17 cellular contexts compared by ENCODE assay signal in the genomic region with DNA sequence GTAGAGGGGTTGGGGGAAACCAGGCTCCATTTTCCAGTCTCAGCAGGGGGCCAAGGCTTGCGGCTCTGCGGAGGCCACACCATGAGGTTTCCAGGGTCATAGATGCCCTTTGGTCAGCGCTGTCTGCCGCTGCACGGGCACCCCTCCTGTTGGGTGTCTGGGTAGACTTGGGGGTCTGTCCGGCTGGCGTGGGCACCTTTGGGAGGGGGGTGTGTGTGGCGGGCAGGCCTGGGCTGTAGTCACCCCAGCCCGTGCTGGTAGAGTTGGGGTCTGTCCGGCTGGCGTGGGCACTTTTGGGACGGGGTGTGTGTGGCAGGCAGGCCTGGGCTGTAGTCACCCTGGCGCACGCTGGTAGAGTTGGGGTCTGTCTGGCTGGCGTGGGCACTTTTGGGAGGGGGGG. TPM values are rescaled to one million over a fixed set of nuclear protein-coding genes. Genes with fewer than 3 reads are reported as not detected.
A peak's percentile ranks its signal among the peaks of the same experiment; 100 is the strongest.
DNase-seq lines count a peak whose midpoint lies in the region; ATAC-seq and TF ChIP-seq lines count a peak whose summit lies in the region.
"Had no signal": no experiment of that assay in that cellular context is flagged by ENCODE, and none has a peak within 500 bp of the region (broad histone marks: within the 10 kb centered on the region; RNA-seq: fewer than 3 reads in every experiment).

No MANE protein-coding gene starts in this region.

- H3K4me3 Mint-ChIP-seq in activated T-cell treated with anti-CD3 and anti-CD28 coated beads, Interleukin-2, amount 50 U/mL, for 4 hours = no peak overlapping the region

- ATAC-seq in heart left ventricle (no peak), Right ventricle myocardium superior (ENCODE audit: poor library complexity) (no peak), gastroesophageal sphincter (no peak), HG03280 (IDR thresholded peaks at IDR 0.05; ENCODE audit: unreplicated experiment) (no peak)
- no peak for ATAC-seq in activated T-cell treated with anti-CD3 and anti-CD28 coated beads, Interleukin-2, amount 50 U/mL, for 4 hours

- no peaks in the 10 kb centered on the region for H3K9me3 Mint-ChIP-seq in activated T-cell treated with anti-CD3 and anti-CD28 coated beads, Interleukin-2, amount 50 U/mL, for 4 hours
- H3K9me3 Mint-ChIP-seq: activated naive CD4-positive, alpha-beta T cell treated with anti-CD3 and anti-CD28 coated beads, Interleukin-2, amount 50 U/mL, for 72 hours had no signal

- H3K36me3 Mint-ChIP-seq in activated T-cell treated with anti-CD3 and anti-CD28 coated beads, Interleukin-2, amount 50 U/mL, for 4 hours (ENCODE audit: insufficient read depth) = no peaks in the 10 kb centered on the region
- H3K36me3 Mint-ChIP-seq: activated naive CD4-positive, alpha-beta T cell treated with anti-CD3 and anti-CD28 coated beads, Interleukin-2, amount 50 U/mL, for 72 hours had no signal

- intact Hi-C loops in heart left ventricle (cut with DNase I) = no loop called here
- intact Hi-C loops in Right ventricle myocardium superior (cut with DNase I) = no loop called here
- intact Hi-C loops in posterior vena cava (cut with DNase I) = no loop called here
- intact Hi-C loops in vagina (cut with DNase I) = no loop called here

- TF ChIP-seq EP300 in gastroesophageal sphincter (IDR thresholded peaks at IDR 0.05) = no peak

- TF ChIP-seq POLR2A in heart left ventricle (IDR thresholded peaks at IDR 0.05) (no peak), gastroesophageal sphincter (IDR thresholded peaks at IDR 0.05) (no peak), vagina (IDR thresholded peaks at IDR 0.05) (no peak)

- H3K4me1 Mint-ChIP-seq in activated T-cell treated with anti-CD3 and anti-CD28 coated beads, Interleukin-2, amount 50 U/mL, for 4 hours (ENCODE audit: low read depth) = peaks cover 54% of the 10 kb centered on the region

- H3K4me3 ChIP-seq in heart left ventricle = peak overlapping the region in 11 of 12 donors; percentile 20 to 70 (median 53)
- H3K4me3 ChIP-seq in gastroesophageal sphincter = peak overlapping the region in 1 of 2 donors; percentile 46
- peak overlapping the region; percentile 47 to 50 for H3K4me3 ChIP-seq in vagina
- H3K4me3 ChIP-seq: hepatocyte, lung had no signal

- H3K4me1 ChIP-seq in heart left ventricle = peaks cover 0 to 48% (median 16%) of the 10 kb centered on the region in 12 donors
- peaks cover 0 to 79% (median 14%) of the 10 kb centered on the region in 3 donors for H3K4me1 ChIP-seq in gastroesophageal sphincter
- peaks cover 91% of the 10 kb centered on the region for H3K4me1 ChIP-seq in vagina

- DNase-seq in heart left ventricle (peak in 2 of 5 donors; percentile 21 to 60), Right ventricle myocardium superior (no peak), posterior vena cava (ENCODE audit: low spot score) (peak; percentile 71), vagina (ENCODE audit: extremely low spot score in 2 of 2) (no peak), GDM1 (lab: John Stamatoyannopoulos, UW) (no peak)
- DNase-seq in activated T-cell treated with anti-CD3 and anti-CD28 coated beads, Interleukin-2, amount 50 U/mL, for 4 hours = no peak
- DNase-seq: caudate nucleus; NCI-H226; stimulated activated CD4-positive, alpha-beta T cell treated with anti-CD3 and anti-CD28 coated beads, Interleukin-1b, Interleukin-23, amount 100 ng/mL, for 48 hours had no signal

- H3K27me3 ChIP-seq in heart left ventricle (peaks cover 0 to 10% (median 0%) of the 10 kb centered on the region in 9 donors), gastroesophageal sphincter (peaks cover 29% of the 10 kb centered on the region), vagina (no peaks in the 10 kb centered on the region)
- H3K27me3 ChIP-seq: hepatocyte, pancreas had no signal

- no peaks in the 10 kb centered on the region for H3K27me3 Mint-ChIP-seq in activated T-cell treated with anti-CD3 and anti-CD28 coated beads, Interleukin-2, amount 50 U/mL, for 4 hours (ENCODE audit: low read depth)

- peaks cover 0 to 4% (median 0%) of the 10 kb centered on the region in 9 donors for H3K36me3 ChIP-seq in heart left ventricle
- H3K36me3 ChIP-seq in gastroesophageal sphincter = no peaks in the 10 kb centered on the region
- H3K36me3 ChIP-seq in vagina = no peaks in the 10 kb centered on the region
- H3K36me3 ChIP-seq: pancreas had no signal

- TF ChIP-seq CTCF in heart left ventricle (IDR thresholded peaks at IDR 0.05) (no peak), gastroesophageal sphincter (IDR thresholded peaks at IDR 0.05) (no peak), vagina (IDR thresholded peaks at IDR 0.05) (no peak)

- H3K9me3 ChIP-seq in heart left ventricle = no peaks in the 10 kb centered on the region
- H3K9me3 ChIP-seq in gastroesophageal sphincter = no peaks in the 10 kb centered on the region
- H3K9me3 ChIP-seq in vagina = no peaks in the 10 kb centered on the region
- H3K9me3 ChIP-seq: pancreas had no signal

- H3K27ac ChIP-seq in heart left ventricle (peak overlapping the region in 11 of 12 donors; percentile 22 to 93 (median 73)), gastroesophageal sphincter (peak overlapping the region in 3 of 4 donors; percentile 58 to 88 (median 66)), vagina (peak overlapping the region; percentile 96)
- H3K27ac ChIP-seq: hepatocyte, pancreas had no signal

- WGBS in heart left ventricle, 4 donors = 83 to 97% (median 86%) methylated on average over 9 to 15 of the region's 15 CpGs
- WGBS in gastroesophageal sphincter (ENCODE audit: low coverage in 1 of 2), 2 donors = 73% methylated on average over 3 of the region's 15 CpGs; no CpG with 5 or more reads in 1 of the 2 donors

RNA-seq across cellular contexts. Expression of gene LSP1, which starts 18.6 kb away (rescaled TPM):
- 10 to 100 TPM; 11.4 to 86.8 (median 16.4) TPM for total RNA-seq in heart left ventricle
- 10 to 100 TPM; 10.0 to 20.6 TPM for polyA plus RNA-seq in heart left ventricle
- total RNA-seq in Right ventricle myocardium superior = 23.0 TPM
- total RNA-seq in gastroesophageal sphincter = 100 to 1,000 TPM in 1 of 4 donors, 10 to 100 TPM in 3; 13.4 to 133 (median 47.7) TPM
- total RNA-seq in posterior vena cava = 100 to 1,000 TPM in 1 of 2 donors, 10 to 100 TPM in 1; 39.1 to 122 TPM
- total RNA-seq in vagina = 32.7 TPM
- 10 to 100 TPM; 34.6 to 71.7 (median 60.6) TPM for total RNA-seq in activated T-cell treated with anti-CD3 and anti-CD28 coated beads, Interleukin-2, amount 50 U/mL, for 4 hours
- total RNA-seq: A673, H1 had no signal

RNA-seq across cellular contexts. Expression of gene PRR33, which starts 20.2 kb away (rescaled TPM):
- total RNA-seq in heart left ventricle = 1 to 10 TPM in 8 of 9 donors, under 1 TPM in 1; 0.81 to 5.1 (median 2.4) TPM
- polyA plus RNA-seq in heart left ventricle = 1 to 10 TPM in 1 of 2 donors, under 1 TPM in 1; 0.08 to 4.6 TPM
- 5.8 TPM for total RNA-seq in Right ventricle myocardium superior
- not detected for total RNA-seq in gastroesophageal sphincter
- under 1 TPM in 1 of 2 donors, not detected in 1; 0.14 TPM for total RNA-seq in posterior vena cava
- total RNA-seq in vagina = not detected
- total RNA-seq in activated T-cell treated with anti-CD3 and anti-CD28 coated beads, Interleukin-2, amount 50 U/mL, for 4 hours = under 1 TPM in 2 of 3 donors, not detected in 1; 0.08 to 0.20 TPM
- total RNA-seq: A673, H1, hepatocyte, lung, pancreas had no signal
- polyA plus RNA-seq: pancreas had no signal

RNA-seq across cellular contexts. Expression of gene TNNI2, which starts 32.8 kb away (rescaled TPM):
- total RNA-seq in heart left ventricle = 1 to 10 TPM in 1 of 9 donors, under 1 TPM in 1, not detected in 7; 0.72 to 3.3 TPM
- polyA plus RNA-seq in heart left ventricle = under 1 TPM in 1 of 2 donors, not detected in 1; 0.22 TPM
- not detected for total RNA-seq in Right ventricle myocardium superior
- total RNA-seq in gastroesophageal sphincter = 1 to 10 TPM in 1 of 4 donors, not detected in 3; 1.0 TPM
- 1 to 10 TPM; 1.0 to 1.3 TPM for total RNA-seq in posterior vena cava
- total RNA-seq in vagina = not detected
- total RNA-seq in activated T-cell treated with anti-CD3 and anti-CD28 coated beads, Interleukin-2, amount 50 U/mL, for 4 hours = not detected
- total RNA-seq: A673; activated naive CD4-positive, alpha-beta T cell treated with anti-CD3 and anti-CD28 coated beads, Interleukin-2, amount 50 U/mL, for 72 hours; H1 had no signal
- polyA plus RNA-seq: H1 had no signal

RNA-seq across cellular contexts. Expression of gene SYT8, which starts 36.7 kb away (rescaled TPM):
- total RNA-seq in heart left ventricle (not detected), Right ventricle myocardium superior (not detected), gastroesophageal sphincter (1 to 10 TPM in 1 of 4 donors, not detected in 3; 2.2 TPM), posterior vena cava (not detected), vagina (1.2 TPM)
- polyA plus RNA-seq in heart left ventricle = under 1 TPM in 1 of 2 donors, not detected in 1; 0.08 TPM
- total RNA-seq in activated T-cell treated with anti-CD3 and anti-CD28 coated beads, Interleukin-2, amount 50 U/mL, for 4 hours = not detected
- total RNA-seq: A673; activated naive CD4-positive, alpha-beta T cell treated with anti-CD3 and anti-CD28 coated beads, Interleukin-2, amount 50 U/mL, for 72 hours; H1 had no signal
- polyA plus RNA-seq: H1 had no signal

RNA-seq across cellular contexts. Expression of gene TNNT3, which starts 48.0 kb away (rescaled TPM):
- 10 to 100 TPM; 17.1 to 84.5 (median 49.0) TPM for total RNA-seq in heart left ventricle
- 10 to 100 TPM; 40.8 to 45.5 TPM for polyA plus RNA-seq in heart left ventricle
- 35.7 TPM for total RNA-seq in Right ventricle myocardium superior
- total RNA-seq in gastroesophageal sphincter = 1 to 10 TPM; 1.7 to 4.3 (median 2.5) TPM
- 10 to 100 TPM; 17.9 to 45.3 TPM for total RNA-seq in posterior vena cava
- 20.4 TPM for total RNA-seq in vagina
- not detected for total RNA-seq in activated T-cell treated with anti-CD3 and anti-CD28 coated beads, Interleukin-2, amount 50 U/mL, for 4 hours
- total RNA-seq: A673, H1 had no signal
- polyA plus RNA-seq: H1 had no signal
